Comparison of ENCODE assay signal across 10 cellular contexts in genomic region chrX:44904542-44905115, GRCh38. TPM values are rescaled to one million over a fixed set of nuclear protein-coding genes. Genes with fewer than 3 reads are reported as not detected.
DNase-seq lines count a peak whose midpoint lies in the region; ATAC-seq and TF ChIP-seq lines count a peak whose summit lies in the region.
"Had no signal": no experiment of that assay in that cellular context is flagged by ENCODE, and none has a peak within 500 bp of the region (broad histone marks: within the 10 kb centered on the region; RNA-seq: fewer than 3 reads in every experiment).

No MANE protein-coding gene starts in this region.

- H3K4me2 ChIP-seq in hepatocyte = no peak overlapping the region

- no peak overlapping the region for H3K27ac Mint-ChIP-seq in activated CD8-positive, alpha-beta T cell treated with anti-CD3 and anti-CD28 coated beads for 36 hours

- peaks cover 18% of the 10 kb centered on the region for H3K36me3 Mint-ChIP-seq in activated CD8-positive, alpha-beta T cell treated with anti-CD3 and anti-CD28 coated beads for 36 hours (ENCODE audit: low read depth)

- H3K9me3 Mint-ChIP-seq in activated CD8-positive, alpha-beta T cell treated with anti-CD3 and anti-CD28 coated beads for 36 hours = peaks cover 8% of the 10 kb centered on the region

- CTCF ChIA-PET in activated CD8-positive, alpha-beta T cell treated with anti-CD3 and anti-CD28 coated beads for 36 hours (lab: Charles Lee) = no interaction called here

- peak; percentile 28 for TF ChIP-seq CTCF in GM06990 (IDR thresholded peaks at IDR 0.05; ENCODE audit: insufficient read depth, low read length, poor library complexity, severe bottlenecking)
- no peak for TF ChIP-seq CTCF in left lung (IDR thresholded peaks at IDR 0.05)
- no peak for TF ChIP-seq CTCF in hepatocyte (IDR thresholded peaks at IDR 0.05; ENCODE audit: poor library complexity)
- TF ChIP-seq CTCF in activated CD8-positive, alpha-beta T cell treated with anti-CD3 and anti-CD28 coated beads for 36 hours (IDR thresholded peaks at IDR 0.05) = no peak

- WGBS in hepatocyte (ENCODE audit: low lambda C conversion rate, missing lambda C conversion rate) = 52% methylated on average over 4 of the region's 4 CpGs

- no peak overlapping the region for H2AFZ ChIP-seq in hepatocyte

- H3K27ac ChIP-seq in left lung (peak overlapping the region in 1 of 2 donors; percentile 13), hepatocyte (no peak overlapping the region)

- intact Hi-C loops in left lung (cut with DNase I) = no loop called here
- intact Hi-C loops in activated CD8-positive, alpha-beta T cell treated with anti-CD3 and anti-CD28 coated beads for 36 hours (cut with micrococcal nuclease) = no loop called here

- H3K9ac ChIP-seq in adipocyte (ENCODE audit: low read length) = no peak overlapping the region

- H3K36me3 ChIP-seq in GM06990 (ENCODE audit: control insufficient read depth, insufficient read depth, low read length) (no peaks in the 10 kb centered on the region), adipocyte (ENCODE audit: control insufficient read depth, insufficient read depth, low read length, severe bottlenecking) (no peaks in the 10 kb centered on the region), left lung (no peaks in the 10 kb centered on the region), hepatocyte (replicated peaks; ENCODE audit: insufficient read depth, low read depth) (no peaks in the 10 kb centered on the region)

- POLR2A ChIA-PET in activated CD8-positive, alpha-beta T cell treated with anti-CD3 and anti-CD28 coated beads for 36 hours (lab: Charles Lee) = no interaction called here

- H3K4me3 Mint-ChIP-seq in activated CD8-positive, alpha-beta T cell treated with anti-CD3 and anti-CD28 coated beads for 36 hours = no peak overlapping the region

- no peaks in the 10 kb centered on the region for H3K27me3 Mint-ChIP-seq in activated CD8-positive, alpha-beta T cell treated with anti-CD3 and anti-CD28 coated beads for 36 hours

- peaks cover 67% of the 10 kb centered on the region for H4K20me1 ChIP-seq in hepatocyte (ENCODE audit: insufficient read depth, poor library complexity, severe bottlenecking)

- H3K27me3 ChIP-seq in GM06990 (replicated peaks; ENCODE audit: control insufficient read depth, insufficient read depth, low read length) = no peaks in the 10 kb centered on the region
- no peaks in the 10 kb centered on the region for H3K27me3 ChIP-seq in adipocyte (replicated peaks; ENCODE audit: control insufficient read depth, insufficient read depth, low read length)
- H3K27me3 ChIP-seq in left lung = no peaks in the 10 kb centered on the region
- H3K27me3 ChIP-seq in hepatocyte = no peaks in the 10 kb centered on the region

- no peaks in the 10 kb centered on the region for H3K9me2 ChIP-seq in hepatocyte (replicated peaks; ENCODE audit: insufficient read depth)

- H3K9me3 ChIP-seq in adipocyte (ENCODE audit: control insufficient read depth, low read length) (peaks cover 8% of the 10 kb centered on the region), left lung (peaks cover 0 to 4% of the 10 kb centered on the region in 2 donors), hepatocyte (ENCODE audit: low read depth) (no peaks in the 10 kb centered on the region)

- ATAC-seq in left lung = peak; percentile 43
- no peak for ATAC-seq in HG02973 (IDR thresholded peaks at IDR 0.05; ENCODE audit: unreplicated experiment)
- no peak for ATAC-seq in activated CD8-positive, alpha-beta T cell treated with anti-CD3 and anti-CD28 coated beads for 36 hours
- ATAC-seq: left ventricle myocardium superior had no signal

- peaks cover 100% of the 10 kb centered on the region for H3K79me2 ChIP-seq in hepatocyte

- peaks cover 62% of the 10 kb centered on the region for H3K4me1 Mint-ChIP-seq in activated CD8-positive, alpha-beta T cell treated with anti-CD3 and anti-CD28 coated beads for 36 hours (ENCODE audit: low read depth)

- H3K4me3 ChIP-seq in GM06990 (replicated peaks; ENCODE audit: low read depth, low read length) (peak overlapping the region; percentile 17), adipocyte (ENCODE audit: low read length) (no peak overlapping the region), left lung (no peak overlapping the region), hepatocyte (no peak overlapping the region)

- H3K4me1 ChIP-seq in adipocyte (ENCODE audit: control insufficient read depth, insufficient read depth, low read length) (peaks cover 21% of the 10 kb centered on the region), left lung (peaks cover 8 to 25% of the 10 kb centered on the region in 2 donors), hepatocyte (ENCODE audit: insufficient read depth) (no peaks in the 10 kb centered on the region)

- DNase-seq in AG08395 (ENCODE audit: low spot score) = peak; percentile 24
- no peak for DNase-seq in GM06990 (ENCODE audit: extremely low read depth, insufficient read length)
- DNase-seq in adipocyte (ENCODE audit: low read depth) = peak; percentile 25
- DNase-seq in left lung = no peak
- DNase-seq in hepatocyte (ENCODE audit: low spot score) = no peak
- no peak for DNase-seq in NOMO-1 treated with dmso at 0.1 percent for 144 hours (lab: John Stamatoyannopoulos, UW; ENCODE audit: unreplicated experiment)
- no peak for DNase-seq in activated CD8-positive, alpha-beta T cell treated with anti-CD3 and anti-CD28 coated beads for 36 hours
- DNase-seq: left ventricle myocardium superior, NCI-H446 treated with DMSO at 0.1 percent for 48 hours had no signal

RNA-seq across cellular contexts. Expression of gene KDM6A, which starts 31.6 kb away (rescaled TPM):
- total RNA-seq in left lung = 10 to 100 TPM; 21.1 to 34.7 TPM
- total RNA-seq in hepatocyte = 46.2 and 55.7 TPM in 2 replicates
- 13.7 and 20.8 TPM in 2 replicates for polyA plus RNA-seq in hepatocyte
- total RNA-seq in activated CD8-positive, alpha-beta T cell treated with anti-CD3 and anti-CD28 coated beads for 36 hours = 10 to 100 TPM; 18.9 to 21.1 TPM

Comparison
In these comparisons a context has a peak if more than half of its experiments do, and no peak if none do; other contexts are left out.
1. DNase-seq: peak in AG08395 (single experiment) and adipocyte (single experiment); none in GM06990 (single experiment), left lung (0 of 2), hepatocyte (single experiment), NOMO-1 treated with dmso at 0.1 percent for 144 hours (single experiment) and activated CD8-positive, alpha-beta T cell treated with anti-CD3 and anti-CD28 coated beads for 36 hours (single experiment).